Comparison of ENCODE assay signal across 8 cellular contexts in the genomic region with DNA sequence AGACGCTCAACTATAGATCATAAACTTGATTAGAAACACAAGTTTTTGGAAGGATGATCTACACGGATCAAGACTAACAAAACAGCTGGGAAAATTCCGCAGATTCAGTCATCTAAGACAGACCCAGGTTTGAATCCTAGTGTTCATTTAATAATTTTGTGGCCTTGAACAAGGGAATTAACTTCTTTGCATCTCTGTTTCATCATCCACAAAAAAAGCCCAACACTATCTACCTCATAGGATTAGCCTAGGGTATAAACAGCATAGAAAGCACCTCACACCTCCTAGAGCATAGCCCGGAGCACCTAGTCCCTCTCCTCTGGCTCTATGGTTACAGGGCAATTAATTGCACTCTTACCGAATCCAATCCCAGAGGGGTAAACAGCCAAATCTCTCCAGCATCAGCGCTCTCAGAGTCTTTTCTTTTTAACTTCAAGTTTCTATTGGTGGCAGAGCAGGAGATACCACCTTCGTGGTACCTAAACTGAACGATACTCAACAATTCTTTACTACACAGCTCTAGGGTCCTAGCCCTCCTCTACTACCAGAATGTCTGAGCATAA. TPM values are rescaled to one million over a fixed set of nuclear protein-coding genes. Genes with fewer than 3 reads are reported as not detected.
DNase-seq lines count a peak whose midpoint lies in the region; ATAC-seq and TF ChIP-seq lines count a peak whose summit lies in the region.

No MANE protein-coding gene starts in this region.

- H3K36me3 ChIP-seq in lower lobe of right lung (no peaks in the 10 kb centered on the region), aorta (ENCODE audit: control insufficient read depth in 1 of 2, insufficient read depth in 2 of 2, low read length in 1 of 2) (no peaks in the 10 kb centered on the region)

- H3K4me3 Mint-ChIP-seq in stimulated activated naive CD8-positive, alpha-beta T cell treated with anti-CD3 and anti-CD28 coated beads, Interleukin-15, Interleukin-2, amounts not matched to agents 100 ng/mL and 50 ng/mL, for 24 hours = peak overlapping the region; percentile 97
- H3K4me3 Mint-ChIP-seq in activated T-helper 17 cell treated with anti-CD3 and anti-CD28 coated beads, Interleukin-2, amount 50 U/mL, for 72 hours = peak overlapping the region; percentile 94

- no peak for TF ChIP-seq CTCF in lower lobe of right lung (IDR thresholded peaks at IDR 0.05)

- H3K9me3 Mint-ChIP-seq in stimulated activated naive CD8-positive, alpha-beta T cell treated with anti-CD3 and anti-CD28 coated beads, Interleukin-15, Interleukin-2, amounts not matched to agents 100 ng/mL and 50 ng/mL, for 24 hours = no peaks in the 10 kb centered on the region
- no peaks in the 10 kb centered on the region for H3K9me3 Mint-ChIP-seq in activated T-helper 17 cell treated with anti-CD3 and anti-CD28 coated beads, Interleukin-2, amount 50 U/mL, for 72 hours

- H3K4me1 Mint-ChIP-seq in stimulated activated naive CD8-positive, alpha-beta T cell treated with anti-CD3 and anti-CD28 coated beads, Interleukin-15, Interleukin-2, amounts not matched to agents 100 ng/mL and 50 ng/mL, for 24 hours (ENCODE audit: low read depth) = peaks cover 59% of the 10 kb centered on the region
- peaks cover 42% of the 10 kb centered on the region for H3K4me1 Mint-ChIP-seq in activated T-helper 17 cell treated with anti-CD3 and anti-CD28 coated beads, Interleukin-2, amount 50 U/mL, for 72 hours

- H3K36me3 Mint-ChIP-seq in stimulated activated naive CD8-positive, alpha-beta T cell treated with anti-CD3 and anti-CD28 coated beads, Interleukin-15, Interleukin-2, amounts not matched to agents 100 ng/mL and 50 ng/mL, for 24 hours (ENCODE audit: low read depth) = peaks cover 37% of the 10 kb centered on the region
- H3K36me3 Mint-ChIP-seq in activated T-helper 17 cell treated with anti-CD3 and anti-CD28 coated beads, Interleukin-2, amount 50 U/mL, for 72 hours (ENCODE audit: low read depth) = peaks cover 53% of the 10 kb centered on the region

- no peaks in the 10 kb centered on the region for H3K9me3 ChIP-seq in lower lobe of right lung
- H3K9me3 ChIP-seq in aorta (ENCODE audit: control insufficient read depth, low read length) = no peaks in the 10 kb centered on the region

- peak overlapping the region; percentile 68 for H3K27ac Mint-ChIP-seq in stimulated activated naive CD8-positive, alpha-beta T cell treated with anti-CD3 and anti-CD28 coated beads, Interleukin-15, Interleukin-2, amounts not matched to agents 100 ng/mL and 50 ng/mL, for 24 hours
- H3K27ac Mint-ChIP-seq in activated T-helper 17 cell treated with anti-CD3 and anti-CD28 coated beads, Interleukin-2, amount 50 U/mL, for 72 hours = peak overlapping the region; percentile 93

- ATAC-seq in stimulated activated naive CD8-positive, alpha-beta T cell treated with anti-CD3 and anti-CD28 coated beads, Interleukin-15, Interleukin-2, amounts not matched to agents 100 U/mL and 50 U/mL, for 24 hours = no peak
- ATAC-seq in activated T-helper 17 cell treated with anti-CD3 and anti-CD28 coated beads, Interleukin-2, amount 50 U/mL, for 72 hours (replicated peaks) = no peak
- no peak for ATAC-seq in lower lobe of right lung
- ATAC-seq in aorta (ENCODE audit: low FRiP score) = no peak
- ATAC-seq in HG03045 (IDR thresholded peaks at IDR 0.05; ENCODE audit: unreplicated experiment) = no peak

- intact Hi-C loops in lower lobe of right lung (cut with DNase I) (loop anchor here (10.0 kb wide), 1 partner anchor 139 kb away; no protein-coding TSS in a partner anchor), aorta (cut with DNase I) (loop anchor here (10.0 kb wide), 3 partner anchors 69 to 1131 kb away; no protein-coding TSS in a partner anchor)

- no peaks in the 10 kb centered on the region for H3K27me3 Mint-ChIP-seq in stimulated activated naive CD8-positive, alpha-beta T cell treated with anti-CD3 and anti-CD28 coated beads, Interleukin-15, Interleukin-2, amounts not matched to agents 100 ng/mL and 50 ng/mL, for 24 hours
- no peaks in the 10 kb centered on the region for H3K27me3 Mint-ChIP-seq in activated T-helper 17 cell treated with anti-CD3 and anti-CD28 coated beads, Interleukin-2, amount 50 U/mL, for 72 hours

- H3K27me3 ChIP-seq in lower lobe of right lung (ENCODE audit: low read depth) (no peaks in the 10 kb centered on the region), aorta (ENCODE audit: control insufficient read depth in 1 of 2, insufficient read depth in 2 of 2, low read length in 1 of 2) (no peaks in the 10 kb centered on the region)

- H3K4me3 ChIP-seq in lower lobe of right lung (peak overlapping the region; percentile 74), aorta (ENCODE audit: low read length in 2 of 2) (peak overlapping the region; percentile 23 to 49)

- H3K27ac ChIP-seq in lower lobe of right lung = no peak overlapping the region
- H3K27ac ChIP-seq in aorta (ENCODE audit: low read depth in 1 of 2, low read length in 2 of 2) = peak overlapping the region in 1 of 2 donors; percentile 3

- DNase-seq in stimulated activated naive CD8-positive, alpha-beta T cell treated with anti-CD3 and anti-CD28 coated beads, Interleukin-15, Interleukin-2, amounts not matched to agents 100 U/mL and 50 U/mL, for 24 hours = no peak
- DNase-seq in lower lobe of right lung = no peak
- DNase-seq in aorta = no peak
- no peak for DNase-seq in NCI-H146 treated with DMSO at 0.1 percent for 48 hours (lab: John Stamatoyannopoulos, UW; ENCODE audit: unreplicated experiment)
- DNase-seq in GM03348 (ENCODE audit: low spot score) = no peak

- H3K4me1 ChIP-seq in lower lobe of right lung (peaks cover 47% of the 10 kb centered on the region), aorta (ENCODE audit: control insufficient read depth in 1 of 2, insufficient read depth in 2 of 2, low read length in 2 of 2) (peaks cover 1 to 3% of the 10 kb centered on the region in 2 donors)

- WGBS in aorta, 2 donors = 25 to 28% methylated on average over 8 of the region's 8 CpGs

RNA-seq across cellular contexts. Expression of gene TBL1XR1, which starts 3.5 kb away (rescaled TPM):
- 100 to 1,000 TPM; 131 to 180 TPM for total RNA-seq in activated T-helper 17 cell treated with anti-CD3 and anti-CD28 coated beads, Interleukin-2, amount 50 U/mL, for 72 hours
- total RNA-seq in lower lobe of right lung (160 TPM), aorta (100 to 1,000 TPM; 129 to 200 TPM)
- 10 to 100 TPM; 19.0 to 33.6 TPM for polyA plus RNA-seq in aorta
